ENCODE assay signal across 8 cellular contexts in genomic region chr6:35602133-35602946, GRCh38.
DNase-seq lines count a peak whose midpoint lies in the region; TF ChIP-seq lines count a peak whose summit lies in the region.

No MANE protein-coding gene starts in this region.

- peak overlapping the region; percentile 61 for H3K4me2 ChIP-seq in MM.1S (ENCODE audit: low read depth, low read length)

- CTCF ChIA-PET in HEK293T (lab: Yijun Ruan, JAX), result interaction anchor here (0.6 to 1.6 kb wide), 4 partner anchors 17 to 1179 kb away, joined by 3 read pairs; partner anchors contain the start of gene FKBP5

- H3K4me3 ChIP-seq in MM.1S (ENCODE audit: low read length) (peak overlapping the region; percentile 19), cardiac fibroblast (replicated peaks in 1 of 2; ENCODE audit: low read depth in 2 of 2, low read length in 2 of 2) (no peak overlapping the region), urinary bladder (ENCODE audit: low read depth, low read length) (no peak overlapping the region), SJCRH30 (no peak overlapping the region)

- H3F3A ChIP-seq in MM.1S (ENCODE audit: insufficient read depth, low read length), result peaks cover 7% of the 10 kb centered on the region; the same call in 1 of the 2 replicates

- peaks cover 26% of the 10 kb centered on the region for H3K4me1 ChIP-seq in MM.1S (ENCODE audit: low read length)
- H3K4me1 ChIP-seq in urinary bladder (ENCODE audit: insufficient read depth), result no peaks in the 10 kb centered on the region
- H3K4me1 ChIP-seq in SJCRH30, result peaks cover 8% of the 10 kb centered on the region

- H3K79me2 ChIP-seq in MM.1S (ENCODE audit: low read length), result no peaks in the 10 kb centered on the region

- peak overlapping the region; percentile 22; the same call in 1 of the 2 replicates for H3K9ac ChIP-seq in MM.1S (ENCODE audit: low read length)

- peak; percentile 8 for DNase-seq in AG08395 (ENCODE audit: low spot score)
- no peak for DNase-seq in MM.1S
- peak; percentile 78 to 81 for DNase-seq in cardiac fibroblast (ENCODE audit: low read depth in 2 of 2)
- DNase-seq in lung microvascular endothelial cell (ENCODE audit: low read depth in 2 of 2), result peak; percentile 36 to 49
- DNase-seq in HEK293T (ENCODE audit: extremely low spot score), result no peak
- DNase-seq in NCI-H345 treated with DMSO at 0.1 percent for 48 hours (lab: John Stamatoyannopoulos, UW; ENCODE audit: unreplicated experiment), result no peak
- DNase-seq in SJCRH30, result no peak

- no peaks in the 10 kb centered on the region for H3K9me2 ChIP-seq in MM.1S (replicated peaks; ENCODE audit: insufficient read depth, low read length)

- H4K20me1 ChIP-seq in MM.1S (ENCODE audit: insufficient read depth, low read length), result no peaks in the 10 kb centered on the region

- no peaks in the 10 kb centered on the region for H3K9me3 ChIP-seq in MM.1S (replicated peaks; ENCODE audit: insufficient read depth, low read length)
- no peaks in the 10 kb centered on the region for H3K9me3 ChIP-seq in SJCRH30 (replicated peaks)

- H3K27ac ChIP-seq in MM.1S (ENCODE audit: low read length), result peak overlapping the region; percentile 33; the same call in 1 of the 2 replicates
- peak overlapping the region; percentile 89 for H3K27ac ChIP-seq in urinary bladder (ENCODE audit: low read depth)
- H3K27ac ChIP-seq in SJCRH30, result no peak overlapping the region

- no peak overlapping the region for H2AFZ ChIP-seq in MM.1S (ENCODE audit: low read length)

- WGBS in urinary bladder, result 55% methylated on average over 6 of the region's 6 CpGs

- POLR2A ChIA-PET in HEK293T (lab: Yijun Ruan, JAX), result interaction anchor here (1.3 to 1.5 kb wide), 2 partner anchors 125 to 131 kb away, joined by 3 to 4 read pairs; no protein-coding TSS in a partner anchor

- no peak for TF ChIP-seq CTCF in MM.1S (IDR thresholded peaks at IDR 0.05; ENCODE audit: low read length)
- TF ChIP-seq CTCF in cardiac fibroblast (IDR thresholded peaks at IDR 0.05; ENCODE audit: low read depth, low read length), result no peak

- H3K27me3 ChIP-seq in MM.1S (replicated peaks; ENCODE audit: insufficient read depth, low read length) (no peaks in the 10 kb centered on the region), SJCRH30 (peaks cover 4% of the 10 kb centered on the region; the same call in 1 of the 2 replicates)

- no peaks in the 10 kb centered on the region for H3K36me3 ChIP-seq in MM.1S (replicated peaks; ENCODE audit: insufficient read depth, low read length)
- peaks cover 2% of the 10 kb centered on the region for H3K36me3 ChIP-seq in urinary bladder (ENCODE audit: insufficient read depth)
- no peaks in the 10 kb centered on the region for H3K36me3 ChIP-seq in SJCRH30

TF ChIP-seq in HEK293T, 16 proteins besides CTCF, POLR2A, EP300 and RAD21:
- TF ChIP-seq LEF1 (IDR thresholded peaks at IDR 0.05; ENCODE audit: borderline replicate concordance) (no peak), ARNT (IDR thresholded peaks at IDR 0.05) (no peak), BHLHE40 (IDR thresholded peaks at IDR 0.05; ENCODE audit: borderline replicate concordance) (no peak), ZNF384 (IDR thresholded peaks at IDR 0.05) (no peak)

Comparison
In these comparisons a context has a peak if more than half of its experiments do, and no peak if none do; other contexts are left out.
1. DNase-seq: peak in AG08395 (single experiment), cardiac fibroblast (2 of 2) and lung microvascular endothelial cell (2 of 2); none in MM.1S (single experiment), HEK293T (single experiment), NCI-H345 treated with DMSO at 0.1 percent for 48 hours (single experiment) and SJCRH30 (0 of 2).